In genomic region chr19:40433391-40434216, GRCh38 we compare ENCODE assay signal across 8 cellular contexts. TPM values are rescaled to one million over a fixed set of nuclear protein-coding genes. Genes with fewer than 3 reads are reported as not detected.
A peak's percentile ranks its signal among the peaks of the same experiment; 100 is the strongest.
DNase-seq lines count a peak whose midpoint lies in the region; TF ChIP-seq lines count a peak whose summit lies in the region.

No MANE protein-coding gene starts in this region.

- under 1% methylated on average over 37 of the region's 50 CpGs for WGBS in esophagus muscularis mucosa

- no peaks in the 10 kb centered on the region for H3K27me3 ChIP-seq in OCI-LY1 (ENCODE audit: insufficient read depth, low read length)
- no peaks in the 10 kb centered on the region for H3K27me3 ChIP-seq in esophagus muscularis mucosa
- no peaks in the 10 kb centered on the region for H3K27me3 ChIP-seq in mucosa of rectum (ENCODE audit: control insufficient read depth in 2 of 2, insufficient read depth in 2 of 2, low read length in 2 of 2)
- no peaks in the 10 kb centered on the region for H3K27me3 ChIP-seq in stomach smooth muscle (ENCODE audit: control insufficient read depth in 1 of 2, insufficient read depth in 2 of 2, low read length in 2 of 2)

- intact Hi-C loops in esophagus muscularis mucosa (cut with DNase I), result no loop called here

- H3K79me2 ChIP-seq in OCI-LY1 (ENCODE audit: insufficient read depth, low read length), result no peaks in the 10 kb centered on the region

- TF ChIP-seq EP300 in esophagus muscularis mucosa (IDR thresholded peaks at IDR 0.05), result no peak

- no peak for TF ChIP-seq CTCF in OCI-LY1 (IDR thresholded peaks at IDR 0.05; ENCODE audit: low read length)
- TF ChIP-seq CTCF in esophagus muscularis mucosa (IDR thresholded peaks at IDR 0.05), result no peak

- H3F3A ChIP-seq in OCI-LY1 (ENCODE audit: insufficient read depth, low read length), result no peaks in the 10 kb centered on the region

- H4K20me1 ChIP-seq in OCI-LY1 (ENCODE audit: insufficient read depth, low read length), result no peaks in the 10 kb centered on the region

- H3K9me2 ChIP-seq in OCI-LY1 (ENCODE audit: low read depth, low read length), result no peaks in the 10 kb centered on the region

- H3K4me1 ChIP-seq in OCI-LY1 (ENCODE audit: insufficient read depth, low read length, severe bottlenecking), result peaks cover 26% of the 10 kb centered on the region
- peaks cover 22 to 33% (median 30%) of the 10 kb centered on the region in 4 donors for H3K4me1 ChIP-seq in esophagus muscularis mucosa
- peaks cover 3 to 15% of the 10 kb centered on the region in 2 donors for H3K4me1 ChIP-seq in mucosa of rectum (ENCODE audit: control insufficient read depth in 2 of 2, insufficient read depth in 2 of 2, low read length in 2 of 2)
- H3K4me1 ChIP-seq in stomach smooth muscle (ENCODE audit: control insufficient read depth, insufficient read depth, low read length), result peaks cover 21% of the 10 kb centered on the region

- H3K27ac ChIP-seq in OCI-LY1 (ENCODE audit: low read depth, low read length, poor library complexity, severe bottlenecking) (peak overlapping the region; percentile 87), esophagus muscularis mucosa (replicated peaks in 1 of 4) (peak overlapping the region; percentile 87 to 91 (median 90)), mucosa of rectum (ENCODE audit: low read depth in 2 of 2, low read length in 2 of 2) (peak overlapping the region; percentile 98), stomach smooth muscle (ENCODE audit: low read length) (peak overlapping the region; percentile 98)

- DNase-seq in NCI-H2081 (lab: John Stamatoyannopoulos, UW), result peak; percentile 79 to 80
- no peak for DNase-seq in NCI-H2081 treated with DMSO at 0.1 percent for 48 hours (lab: John Stamatoyannopoulos, UW)
- peak; percentile 82 for DNase-seq in HS-27A (ENCODE audit: low read depth)
- DNase-seq in activated T-helper 1 cell treated with Interleukin-2 at 50 U/mL for 16 hours (ENCODE audit: low read depth), result peak; percentile 34
- DNase-seq in esophagus muscularis mucosa (ENCODE audit: extremely low spot score), result no peak

- H3K9ac ChIP-seq in OCI-LY1 (ENCODE audit: low read length) (peak overlapping the region; percentile 52), mucosa of rectum (ENCODE audit: low read depth in 1 of 2, low read length in 2 of 2) (peak overlapping the region; percentile 97 to 98), stomach smooth muscle (ENCODE audit: low read length in 2 of 2) (peak overlapping the region; percentile 92 to 98)

- no peaks in the 10 kb centered on the region for H3K36me3 ChIP-seq in OCI-LY1 (ENCODE audit: insufficient read depth, low read length)
- no peaks in the 10 kb centered on the region for H3K36me3 ChIP-seq in esophagus muscularis mucosa
- no peaks in the 10 kb centered on the region for H3K36me3 ChIP-seq in mucosa of rectum (ENCODE audit: control insufficient read depth in 2 of 2, insufficient read depth in 2 of 2, low read length in 2 of 2)
- no peaks in the 10 kb centered on the region for H3K36me3 ChIP-seq in stomach smooth muscle (ENCODE audit: control insufficient read depth in 2 of 2, insufficient read depth in 2 of 2, low read length in 2 of 2)

- peak overlapping the region; percentile 50 for H3K4me3 ChIP-seq in OCI-LY1 (ENCODE audit: low read depth, low read length, poor library complexity, severe bottlenecking)
- H3K4me3 ChIP-seq in esophagus muscularis mucosa, result peak overlapping the region; percentile 48 to 61 (median 57)
- H3K4me3 ChIP-seq in mucosa of rectum (ENCODE audit: low read length in 2 of 2), result peak overlapping the region; percentile 71 to 85
- H3K4me3 ChIP-seq in stomach smooth muscle (ENCODE audit: low read length in 2 of 2), result peak overlapping the region; percentile 73 to 81

- TF ChIP-seq POLR2A in esophagus muscularis mucosa (IDR thresholded peaks at IDR 0.05; ENCODE audit: low read depth), result no peak

- peak overlapping the region; percentile 86; the same call in 1 of the 2 replicates for H2AFZ ChIP-seq in OCI-LY1 (ENCODE audit: low read length)

- H3K4me2 ChIP-seq in OCI-LY1 (ENCODE audit: low read length), result peak overlapping the region; percentile 63

- no peaks in the 10 kb centered on the region for H3K9me3 ChIP-seq in OCI-LY1 (ENCODE audit: low read length)
- no peaks in the 10 kb centered on the region for H3K9me3 ChIP-seq in esophagus muscularis mucosa
- H3K9me3 ChIP-seq in mucosa of rectum (ENCODE audit: control insufficient read depth in 2 of 2, low read length in 2 of 2), result no peaks in the 10 kb centered on the region
- H3K9me3 ChIP-seq in stomach smooth muscle (ENCODE audit: control insufficient read depth in 2 of 2, low read length in 2 of 2), result no peaks in the 10 kb centered on the region

RNA-seq across cellular contexts. Expression of gene SERTAD1, which starts 7.8 kb away (rescaled TPM):
- total RNA-seq in esophagus muscularis mucosa, result 10 to 100 TPM; 13.7 to 73.1 (median 22.5) TPM

RNA-seq across cellular contexts. Expression of gene SERTAD3, which starts 10.5 kb away (rescaled TPM):
- total RNA-seq in esophagus muscularis mucosa, result 10 to 100 TPM; 18.3 to 47.2 (median 37.8) TPM

RNA-seq across cellular contexts. Expression of gene PRX, which starts 20.4 kb away (rescaled TPM):
- 10 to 100 TPM in 2 of 4 donors, 1 to 10 TPM in 2; 5.8 to 12.4 (median 8.8) TPM for total RNA-seq in esophagus muscularis mucosa

RNA-seq across cellular contexts. Expression of gene BLVRB, which starts 31.9 kb away (rescaled TPM):
- total RNA-seq in esophagus muscularis mucosa, result 100 to 1,000 TPM; 159 to 223 (median 194) TPM

RNA-seq across cellular contexts. Expression of gene SPTBN4, which starts 33.2 kb away (rescaled TPM):
- total RNA-seq in esophagus muscularis mucosa, result 1 to 10 TPM; 2.1 to 6.4 (median 5.8) TPM

Comparison
In these comparisons a context has a peak if more than half of its experiments do, and no peak if none do; other contexts are left out.
1. DNase-seq: peak in NCI-H2081 (2 of 2), HS-27A (single experiment) and activated T-helper 1 cell treated with Interleukin-2 at 50 U/mL for 16 hours (single experiment); none in NCI-H2081 treated with DMSO at 0.1 percent for 48 hours (single experiment) and esophagus muscularis mucosa (single experiment).
2. Peak in every context shown above with its lines, with median percentiles within 50 percentile points of each other: H3K27ac ChIP-seq, H3K4me3 ChIP-seq and H3K9ac ChIP-seq.